In the genomic region with DNA sequence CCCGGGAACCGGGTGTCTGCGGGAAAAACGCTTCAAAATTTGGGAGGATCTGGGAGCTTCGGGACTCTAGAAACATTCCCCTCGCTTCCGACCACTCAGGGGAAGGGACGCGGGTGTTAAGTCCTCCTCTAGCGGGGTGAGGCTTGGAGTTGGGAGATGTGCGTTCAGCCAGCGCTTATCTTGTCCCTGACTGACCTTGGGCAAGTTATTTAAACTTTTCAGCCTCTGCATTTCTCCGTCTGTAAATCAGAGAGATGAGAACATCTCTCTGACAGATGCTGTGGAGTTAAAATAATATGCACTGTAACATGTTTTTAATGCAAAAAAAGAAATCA, we compare ENCODE assay signal across 12 cellular contexts.
DNase-seq lines count a peak whose midpoint lies in the region; ATAC-seq and TF ChIP-seq lines count a peak whose summit lies in the region.
"Had no signal": no experiment of that assay in that cellular context is flagged by ENCODE, and none has a peak within 500 bp of the region (broad histone marks: within the 10 kb centered on the region; RNA-seq: fewer than 3 reads in every experiment).

No MANE protein-coding gene starts in this region.

- H3K4me3 Mint-ChIP-seq in brain, result peak overlapping the region; percentile 79 to 83 (median 80)

- H3K36me3 ChIP-seq in testis (ENCODE audit: low read depth, missing control alignments) (no peaks in the 10 kb centered on the region), upper lobe of left lung (no peaks in the 10 kb centered on the region)

- peak overlapping the region in 2 of 5 experiments; percentile 67 to 97 for H3K27ac Mint-ChIP-seq in brain
- H3K27ac Mint-ChIP-seq: dendritic cell treated with granulocyte-macrophage colony-stimulating factor and Interleukin-4, amounts not matched to agents 40 ng/mL and 50 ng/mL, for 4 days had no signal

- ATAC-seq in upper lobe of left lung (ENCODE audit: low FRiP score in 2 of 2), result no peak

- H3K36me3 Mint-ChIP-seq in brain, result no peaks in the 10 kb centered on the region

- 1 to 2% methylated on average over 12 to 13 of the region's 13 CpGs for WGBS in testis, 2 donors
- WGBS in upper lobe of left lung, 2 donors, result 0 to 3% methylated on average over 13 of the region's 13 CpGs

- H3K27me3 Mint-ChIP-seq in brain, result peaks cover 84% of the 10 kb centered on the region

- H3K9me3 ChIP-seq in testis, result no peaks in the 10 kb centered on the region
- H3K9me3 ChIP-seq in upper lobe of left lung, result no peaks in the 10 kb centered on the region

- peak overlapping the region; percentile 46 to 49 for H3K4me3 ChIP-seq in testis
- H3K4me3 ChIP-seq in upper lobe of left lung, result peak overlapping the region in 1 of 4 donors; percentile 30
- H3K4me3 ChIP-seq: lung had no signal

- DNase-seq in NCI-H748 (lab: John Stamatoyannopoulos, UW; ENCODE audit: unreplicated experiment) (peak; percentile 30), NCI-H748 treated with DMSO at 0.1 percent for 48 hours (lab: John Stamatoyannopoulos, UW) (no peak), iPS-NIHi11 (ENCODE audit: low spot score) (peak; percentile 16), testis (no peak), upper lobe of left lung (no peak), NCI-H187 treated with DMSO at 0.1 percent for 48 hours (lab: John Stamatoyannopoulos, UW) (no peak), SHP77 (lab: John Stamatoyannopoulos, UW) (no peak)
- DNase-seq: activated T-cell treated with anti-CD3 and anti-CD28 coated beads, Interleukin-2, amount 50 U/mL, for 1 hour; KBM-7 had no signal

- no peaks in the 10 kb centered on the region for H3K4me1 ChIP-seq in testis
- peaks cover 3 to 17% (median 4%) of the 10 kb centered on the region in 4 donors for H3K4me1 ChIP-seq in upper lobe of left lung

- H3K27ac ChIP-seq in testis, result no peak overlapping the region
- no peak overlapping the region for H3K27ac ChIP-seq in upper lobe of left lung

- H3K4me1 Mint-ChIP-seq in brain, result peaks cover 14% of the 10 kb centered on the region

- intact Hi-C loops in testis (cut with DNase I; ENCODE audit: low total_unique reads), result no loop called here

- no peak for TF ChIP-seq CTCF in brain (conservative IDR thresholded peaks at IDR 0.05)
- TF ChIP-seq CTCF in testis (IDR thresholded peaks at IDR 0.05), result no peak
- TF ChIP-seq CTCF in upper lobe of left lung (IDR thresholded peaks at IDR 0.05), result no peak

- TF ChIP-seq EP300 in upper lobe of left lung (IDR thresholded peaks at IDR 0.05), result no peak

- peaks cover 0 to 3% (median 0%) of the 10 kb centered on the region in 5 experiments for H3K9me3 Mint-ChIP-seq in brain
- H3K9me3 Mint-ChIP-seq: dendritic cell treated with granulocyte-macrophage colony-stimulating factor and Interleukin-4, amounts not matched to agents 40 ng/mL and 50 ng/mL, for 4 days had no signal

- no peak for TF ChIP-seq POLR2A in testis (IDR thresholded peaks at IDR 0.05)
- TF ChIP-seq POLR2A in upper lobe of left lung (IDR thresholded peaks at IDR 0.05), result no peak

- H3K27me3 ChIP-seq in testis (no peaks in the 10 kb centered on the region), upper lobe of left lung (peaks cover 0 to 14% (median 3%) of the 10 kb centered on the region in 4 donors)

Comparison
In these comparisons a context has a peak if more than half of its experiments do, and no peak if none do; other contexts are left out.
1. DNase-seq: peak in NCI-H748 (single experiment) and iPS-NIHi11 (single experiment); none in NCI-H748 treated with DMSO at 0.1 percent for 48 hours (single experiment), testis (single experiment), upper lobe of left lung (0 of 2), NCI-H187 treated with DMSO at 0.1 percent for 48 hours (single experiment) and SHP77 (0 of 2).